9 cellular contexts compared by ENCODE assay signal in genomic region chr2:25301453-25302352, GRCh38. TPM values are rescaled to one million over a fixed set of nuclear protein-coding genes. Genes with fewer than 3 reads are reported as not detected.
A peak's percentile ranks its signal among the peaks of the same experiment; 100 is the strongest.
DNase-seq lines count a peak whose midpoint lies in the region; ATAC-seq and TF ChIP-seq lines count a peak whose summit lies in the region.
"Had no signal": no experiment of that assay in that cellular context is flagged by ENCODE, and none has a peak within 500 bp of the region (broad histone marks: within the 10 kb centered on the region; RNA-seq: fewer than 3 reads in every experiment).

No MANE protein-coding gene starts in this region.

- H3K27ac Mint-ChIP-seq in activated naive CD8-positive, alpha-beta T cell: peak overlapping the region; percentile 89
- H3K27ac Mint-ChIP-seq in neural progenitor cell: peak overlapping the region; percentile 2

- H3K9me3 Mint-ChIP-seq in activated naive CD8-positive, alpha-beta T cell (ENCODE audit: low read depth): no peaks in the 10 kb centered on the region
- no peaks in the 10 kb centered on the region for H3K9me3 Mint-ChIP-seq in neural progenitor cell

- H3K4me1 Mint-ChIP-seq in activated naive CD8-positive, alpha-beta T cell (ENCODE audit: low read depth): peaks cover 65% of the 10 kb centered on the region
- H3K4me1 Mint-ChIP-seq in neural progenitor cell: peaks cover 43% of the 10 kb centered on the region

- POLR2A ChIA-PET in RWPE1 (lab: Yijun Ruan, JAX; ENCODE audit: low non-redundant PET): no interaction called here

- H3K4me3 Mint-ChIP-seq in activated naive CD8-positive, alpha-beta T cell: peak overlapping the region; percentile 48
- H3K4me3 Mint-ChIP-seq in neural progenitor cell: peak overlapping the region; percentile 11

- no peak overlapping the region for H3K4me3 ChIP-seq in neural progenitor cell

- CTCF ChIA-PET in RWPE1 (lab: Yijun Ruan, JAX): no interaction called here

- TF ChIP-seq CTCF in RWPE1 (conservative IDR thresholded peaks at IDR 0.05; ENCODE audit: low read depth): no peak
- no peak for TF ChIP-seq CTCF in neural progenitor cell (IDR thresholded peaks at IDR 0.05)

- no peaks in the 10 kb centered on the region for H3K27me3 Mint-ChIP-seq in activated naive CD8-positive, alpha-beta T cell
- peaks cover 8% of the 10 kb centered on the region for H3K27me3 Mint-ChIP-seq in neural progenitor cell (ENCODE audit: insufficient read depth, low read depth)

- DNase-seq in DMS 273 (lab: John Stamatoyannopoulos, UW; ENCODE audit: unreplicated experiment) (peak; percentile 50), DMS 273 treated with DMSO at 0.1 percent for 48 hours (lab: John Stamatoyannopoulos, UW) (no peak), RWPE1 (ENCODE audit: low spot score) (peak; percentile 87), neural progenitor cell (ENCODE audit: low spot score) (no peak), iPS-NIHi7 (ENCODE audit: extremely low spot score) (no peak), NCI-H82 (lab: John Stamatoyannopoulos, UW) (no peak)

- ATAC-seq in HG03095 (IDR thresholded peaks at IDR 0.05; ENCODE audit: unreplicated experiment): peak; percentile 89

- no peaks in the 10 kb centered on the region for H3K27me3 ChIP-seq in neural progenitor cell

- peaks cover 13% of the 10 kb centered on the region for H3K4me1 ChIP-seq in neural progenitor cell

- H3K9ac ChIP-seq in neural progenitor cell: no peak overlapping the region

- no peaks in the 10 kb centered on the region for H3K9me3 ChIP-seq in neural progenitor cell (ENCODE audit: low read depth)

- H3K27ac ChIP-seq in RWPE1 (peak overlapping the region; percentile 71), neural progenitor cell (no peak overlapping the region)
- H3K27ac ChIP-seq: 22Rv1 had no signal

- no peak overlapping the region for H2AFZ ChIP-seq in neural progenitor cell (replicated peaks)

- H3K79me2 ChIP-seq in neural progenitor cell (ENCODE audit: low read depth): no peaks in the 10 kb centered on the region

- H3F3A ChIP-seq in neural progenitor cell (ENCODE audit: low read depth): peaks cover 4% of the 10 kb centered on the region

- no peaks in the 10 kb centered on the region for H3K36me3 ChIP-seq in neural progenitor cell

- peaks cover 9% of the 10 kb centered on the region for H3K36me3 Mint-ChIP-seq in activated naive CD8-positive, alpha-beta T cell
- no peaks in the 10 kb centered on the region for H3K36me3 Mint-ChIP-seq in neural progenitor cell

- H4K20me1 ChIP-seq in neural progenitor cell (ENCODE audit: low read depth): no peaks in the 10 kb centered on the region

- no peak overlapping the region for H3K4me2 ChIP-seq in neural progenitor cell

RNA-seq across cellular contexts. Expression of gene DNMT3A, which starts 40.0 kb away (rescaled TPM):
- 46.5 and 81.1 TPM in 2 replicates for total RNA-seq in neural progenitor cell (ENCODE audit: low replicate concordance)

Comparison
In these comparisons a context has a peak if more than half of its experiments do, and no peak if none do; other contexts are left out.
1. DNase-seq: peak in DMS 273 (single experiment) and RWPE1 (single experiment); none in DMS 273 treated with DMSO at 0.1 percent for 48 hours (single experiment), neural progenitor cell (single experiment), iPS-NIHi7 (single experiment) and NCI-H82 (single experiment).